30 cellular contexts compared by ENCODE assay signal in genomic region chr5:179307931-179308471, GRCh38. TPM values are rescaled to one million over a fixed set of nuclear protein-coding genes. Genes with fewer than 3 reads are reported as not detected.
DNase-seq lines count a peak whose midpoint lies in the region; ATAC-seq, FAIRE-seq and TF ChIP-seq lines count a peak whose summit lies in the region.
"Had no signal": no experiment of that assay in that cellular context is flagged by ENCODE, and none has a peak within 500 bp of the region (broad histone marks: within the 10 kb centered on the region; RNA-seq: fewer than 3 reads in every experiment).

No MANE protein-coding gene starts in this region.

- H3K27ac Mint-ChIP-seq in natural killer cell treated with Interleukin-12 subunit alpha and Interleukin-12 subunit beta and Interleukin-15 and Interleukin-18, amount 100 ng/mL, for 72 hours = no peak overlapping the region
- no peak overlapping the region for H3K27ac Mint-ChIP-seq in natural killer cell
- H3K27ac Mint-ChIP-seq: activated CD4-positive, alpha-beta T cell treated with anti-CD3 and anti-CD28 coated beads, Interleukin-2, amount 10 ng/mL, durations not matched to agents 24 days and 14 days; activated naive CD8-positive, alpha-beta T cell treated with anti-CD3 and anti-CD28 coated beads, Interleukin-2, amount 10 ng/mL, durations not matched to agents 7 days and 5 days; stimulated activated naive CD8-positive, alpha-beta T cell treated with anti-CD3 and anti-CD28 coated beads, Interleukin-15, Interleukin-2, amounts not matched to agents 100 ng/mL and 50 ng/mL, for 24 hours had no signal

- no peak overlapping the region for H3K27ac ChIP-seq in kidney (ENCODE audit: low read depth in 2 of 2, low read length in 2 of 2)
- H3K27ac ChIP-seq: C4-2B, dorsolateral prefrontal cortex, KMS-11, lower lobe of right lung, thyroid gland, WERI-Rb-1 had no signal

- H3K9ac ChIP-seq in kidney (ENCODE audit: low read length in 2 of 2) = no peak overlapping the region
- H3K9ac ChIP-seq: KMS-11 had no signal

- no peak overlapping the region for H3K4me3 ChIP-seq in kidney (ENCODE audit: low read length in 2 of 2)
- H3K4me3 ChIP-seq: dorsolateral prefrontal cortex, lower lobe of right lung, thyroid gland had no signal

- peaks cover 4% of the 10 kb centered on the region for H3K9me3 Mint-ChIP-seq in natural killer cell treated with Interleukin-12 subunit alpha and Interleukin-12 subunit beta and Interleukin-15 and Interleukin-18, amount 100 ng/mL, for 72 hours
- peaks cover 2 to 6% of the 10 kb centered on the region in 2 donors for H3K9me3 Mint-ChIP-seq in natural killer cell
- H3K9me3 Mint-ChIP-seq: activated CD4-positive, alpha-beta T cell treated with anti-CD3 and anti-CD28 coated beads, Interleukin-2, amount 10 ng/mL, durations not matched to agents 24 days and 14 days had no signal

- H3K4me1 ChIP-seq in kidney (ENCODE audit: control insufficient read depth in 1 of 2, insufficient read depth in 1 of 2, low read depth in 1 of 2, low read length in 2 of 2) = no peaks in the 10 kb centered on the region
- H3K4me1 ChIP-seq: lower lobe of right lung, thyroid gland had no signal

- H3K36me3 Mint-ChIP-seq in natural killer cell treated with Interleukin-12 subunit alpha and Interleukin-12 subunit beta and Interleukin-15 and Interleukin-18, amount 100 ng/mL, for 72 hours = peaks cover 12% of the 10 kb centered on the region
- no peaks in the 10 kb centered on the region for H3K36me3 Mint-ChIP-seq in natural killer cell
- H3K36me3 Mint-ChIP-seq: activated naive CD8-positive, alpha-beta T cell treated with anti-CD3 and anti-CD28 coated beads, Interleukin-2, amount 10 ng/mL, durations not matched to agents 7 days and 5 days had no signal

- TF ChIP-seq POLR2A in GM12892 (IDR thresholded peaks at IDR 0.05; ENCODE audit: low read depth, low read length) = no peak

- no peak for ATAC-seq in natural killer cell treated with Interleukin-12 subunit alpha and Interleukin-12 subunit beta and Interleukin-15 and Interleukin-18, amount 100 ng/mL, for 72 hours
- ATAC-seq in natural killer cell (no peak), GM18861 (IDR thresholded peaks at IDR 0.05; ENCODE audit: unreplicated experiment) (no peak)
- ATAC-seq: PC-3 had no signal

- no peak overlapping the region for H3K4me3 Mint-ChIP-seq in natural killer cell treated with Interleukin-12 subunit alpha and Interleukin-12 subunit beta and Interleukin-15 and Interleukin-18, amount 100 ng/mL, for 72 hours
- H3K4me3 Mint-ChIP-seq in natural killer cell = no peak overlapping the region
- H3K4me3 Mint-ChIP-seq: activated CD4-positive, alpha-beta T cell treated with anti-CD3 and anti-CD28 coated beads, Interleukin-2, amount 10 ng/mL, durations not matched to agents 24 days and 14 days; activated naive CD8-positive, alpha-beta T cell treated with anti-CD3 and anti-CD28 coated beads, Interleukin-2, amount 10 ng/mL, durations not matched to agents 7 days and 5 days; neural crest cell; stimulated activated naive CD8-positive, alpha-beta T cell treated with anti-CD3 and anti-CD28 coated beads, Interleukin-15, Interleukin-2, amounts not matched to agents 100 ng/mL and 50 ng/mL, for 24 hours had no signal

- no peaks in the 10 kb centered on the region for H3K36me3 ChIP-seq in kidney (ENCODE audit: control insufficient read depth in 1 of 2, insufficient read depth in 2 of 2, low read length in 2 of 2)
- H3K36me3 ChIP-seq: lower lobe of right lung, thyroid gland, WERI-Rb-1 had no signal

- DNase-seq in natural killer cell treated with Interleukin-12 subunit alpha and Interleukin-12 subunit beta and Interleukin-15 and Interleukin-18, amount 100 ng/mL, for 72 hours (ENCODE audit: low spot score) = peak; percentile 45
- DNase-seq in natural killer cell (no peak), kidney (peak; percentile 52), retina (peak; percentile 25), GM12892 (ENCODE audit: insufficient read length) (no peak), 8988T (no peak)
- DNase-seq: activated CD4-positive, alpha-beta T cell treated with anti-CD3 and anti-CD28 coated beads, Interleukin-2, amount 10 ng/mL, durations not matched to agents 24 days and 14 days; activated gamma-delta T cell; activated naive CD8-positive, alpha-beta T cell treated with anti-CD3 and anti-CD28 coated beads, Interleukin-2, amount 10 ng/mL, durations not matched to agents 7 days and 5 days; activated T-cell treated with anti-CD3 and anti-CD28 coated beads, Interleukin-2, amount 50 U/mL, for 1 hour; DND-41; NCI-H1436; NCI-H510A; NK-92 treated with Interleukin-12 subunit alpha and Interleukin-12 subunit beta, amount 100 ng/mL, for 24 hours; PC-3; SHP77; thyroid gland; WERI-Rb-1 had no signal

- intact Hi-C loops in natural killer cell (cut with micrococcal nuclease) (no loop called here), kidney (cut with DNase I) (no loop called here)

- peaks cover 0 to 15% of the 10 kb centered on the region in 2 donors for H3K9me3 ChIP-seq in kidney (ENCODE audit: control insufficient read depth in 1 of 2, low read length in 2 of 2)
- H3K9me3 ChIP-seq: lower lobe of right lung, thyroid gland had no signal

- peaks cover 0 to 2% of the 10 kb centered on the region in 2 donors for H3K27me3 Mint-ChIP-seq in natural killer cell treated with Interleukin-12 subunit alpha and Interleukin-12 subunit beta and Interleukin-15 and Interleukin-18, amount 100 ng/mL, for 72 hours
- peaks cover 0 to 4% of the 10 kb centered on the region in 2 donors for H3K27me3 Mint-ChIP-seq in natural killer cell (ENCODE audit: low read depth in 2 of 2)
- H3K27me3 Mint-ChIP-seq: activated CD4-positive, alpha-beta T cell treated with anti-CD3 and anti-CD28 coated beads, Interleukin-2, amount 10 ng/mL, durations not matched to agents 24 days and 14 days; activated naive CD8-positive, alpha-beta T cell treated with anti-CD3 and anti-CD28 coated beads, Interleukin-2, amount 10 ng/mL, durations not matched to agents 7 days and 5 days; stimulated activated naive CD8-positive, alpha-beta T cell treated with anti-CD3 and anti-CD28 coated beads, Interleukin-15, Interleukin-2, amounts not matched to agents 100 ng/mL and 50 ng/mL, for 24 hours had no signal

- TF ChIP-seq CTCF in natural killer cell (IDR thresholded peaks at IDR 0.05) (no peak), kidney (IDR thresholded peaks at IDR 0.05; ENCODE audit: borderline replicate concordance, extremely low read depth, insufficient read depth) (no peak)

- no peak for FAIRE-seq in kidney (lab: Jason Lieb, UNC)
- no peak for FAIRE-seq in GM12892 (lab: Jason Lieb, UNC)
- FAIRE-seq: astrocyte, HTR-8/SVneo, islet of Langerhans had no signal

- H3K4me1 Mint-ChIP-seq in natural killer cell treated with Interleukin-12 subunit alpha and Interleukin-12 subunit beta and Interleukin-15 and Interleukin-18, amount 100 ng/mL, for 72 hours (ENCODE audit: low read depth in 2 of 2) = no peaks in the 10 kb centered on the region
- H3K4me1 Mint-ChIP-seq in natural killer cell = no peaks in the 10 kb centered on the region
- H3K4me1 Mint-ChIP-seq: activated CD4-positive, alpha-beta T cell treated with anti-CD3 and anti-CD28 coated beads, Interleukin-2, amount 10 ng/mL, durations not matched to agents 24 days and 14 days; activated naive CD8-positive, alpha-beta T cell treated with anti-CD3 and anti-CD28 coated beads, Interleukin-2, amount 10 ng/mL, durations not matched to agents 7 days and 5 days; neural crest cell had no signal

RNA-seq across cellular contexts. Expression of gene ADAMTS2, which starts 37.3 kb away (rescaled TPM):
- not detected for total RNA-seq in natural killer cell treated with Interleukin-12 subunit alpha and Interleukin-12 subunit beta and Interleukin-15 and Interleukin-18, amount 100 ng/mL, for 72 hours
- total RNA-seq in natural killer cell = under 1 TPM in 1 of 3 donors, not detected in 2; 0.28 TPM
- total RNA-seq in kidney = 13.6 TPM
- 2.0 TPM for polyA plus RNA-seq in kidney (ENCODE audit: insufficient read depth, low read depth, low replicate concordance)
- polyA plus RNA-seq in GM12892 (2012; ENCODE audit: missing spikeins) = not detected
- total RNA-seq: activated CD4-positive, alpha-beta T cell treated with anti-CD3 and anti-CD28 coated beads, Interleukin-2, amount 10 ng/mL, durations not matched to agents 24 days and 14 days; activated CD8-positive, alpha-beta memory T cell treated with anti-CD3 and anti-CD28 coated beads for 36 hours; activated naive CD8-positive, alpha-beta T cell treated with anti-CD3 and anti-CD28 coated beads, Interleukin-2, amount 10 ng/mL, durations not matched to agents 7 days and 5 days; PC-3; T-helper 2 cell treated with Interferon-gamma antibody and Interleukin-4, amounts not matched to agents 100 ng/mL and 5 ng/mL, for 36 hours had no signal

Comparison
In these comparisons a context has a peak if more than half of its experiments do, and no peak if none do; other contexts are left out.
1. DNase-seq: peak in natural killer cell treated with Interleukin-12 subunit alpha and Interleukin-12 subunit beta and Interleukin-15 and Interleukin-18, amount 100 ng/mL, for 72 hours (single experiment), kidney (single experiment) and retina (single experiment); none in natural killer cell (single experiment), GM12892 (single experiment) and 8988T (single experiment).
2. RNA of gene ADAMTS2, which starts 37.3 kb away (total RNA-seq): 13.6 TPM in kidney (single experiment); not detected in natural killer cell treated with Interleukin-12 subunit alpha and Interleukin-12 subunit beta and Interleukin-15 and Interleukin-18, amount 100 ng/mL, for 72 hours and 0.28 TPM in natural killer cell; every median in the first group is over 10 times any median in the second.